9 cellular contexts compared by ENCODE assay signal in the genomic region with DNA sequence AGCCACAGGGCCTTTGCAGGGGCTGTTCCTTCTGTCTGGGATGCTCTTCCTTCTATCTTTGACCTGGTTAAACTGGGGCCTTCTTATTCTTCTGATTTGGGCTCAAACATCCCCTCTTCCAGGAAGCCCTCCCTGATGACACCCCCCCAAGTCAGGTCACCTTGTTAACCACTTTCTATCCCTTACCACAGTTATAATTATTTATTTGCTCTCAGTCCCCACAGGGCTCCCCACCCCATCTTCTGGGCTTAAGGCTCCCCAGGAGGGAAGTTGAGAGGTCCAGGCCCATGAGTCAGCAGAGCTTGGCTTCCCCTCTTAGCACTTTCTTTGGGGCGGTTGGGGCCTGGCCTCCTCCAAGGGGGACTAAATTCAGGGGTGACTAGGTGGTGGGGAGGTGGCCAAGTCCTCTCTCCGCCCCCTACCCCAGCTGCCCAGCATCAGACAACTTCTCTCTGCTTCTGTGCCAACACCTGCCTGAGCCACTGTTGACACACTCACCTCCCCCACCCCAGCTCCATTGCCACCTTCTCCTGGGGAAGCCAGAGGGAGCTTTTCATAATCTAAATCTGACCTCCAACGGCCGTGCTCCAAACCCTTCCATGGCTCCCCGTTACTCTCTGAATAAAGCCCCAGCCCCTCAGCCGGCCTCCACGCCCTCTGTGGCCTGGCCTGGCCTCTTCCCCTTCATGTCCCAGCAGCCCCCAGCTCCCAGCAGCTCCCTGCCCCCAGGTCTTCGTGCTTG.
A peak's percentile ranks its signal among the peaks of the same experiment; 100 is the strongest.
DNase-seq lines count a peak whose midpoint lies in the region; ATAC-seq, FAIRE-seq and TF ChIP-seq lines count a peak whose summit lies in the region.
"Had no signal": no experiment of that assay in that cellular context is flagged by ENCODE, and none has a peak within 500 bp of the region (broad histone marks: within the 10 kb centered on the region; RNA-seq: fewer than 3 reads in every experiment).

No MANE protein-coding gene starts in this region.

- TF ChIP-seq POLR2A in K562 (conservative IDR thresholded peaks at IDR 0.05), result no peak

- no peaks in the 10 kb centered on the region for H3K27me3 ChIP-seq in K562 (ENCODE audit: control insufficient read depth in 2 of 2, insufficient read depth in 2 of 2, low read length in 2 of 2)
- H3K27me3 ChIP-seq in CD8-positive, alpha-beta memory T cell (ENCODE audit: insufficient read depth, low read length, poor library complexity, severe bottlenecking), result no peaks in the 10 kb centered on the region

- no peaks in the 10 kb centered on the region for H3K36me3 Mint-ChIP-seq in nephron (ENCODE audit: low read depth)
- H3K36me3 Mint-ChIP-seq in CD8-positive, alpha-beta memory T cell, result no peaks in the 10 kb centered on the region

- peak; percentile 78 for FAIRE-seq in K562 (lab: Jason Lieb, UNC)

- H3K27ac ChIP-seq in K562 (ENCODE audit: extremely low read depth, low read depth, low read length), result peak overlapping the region; percentile 39; the same call in 2 of the 3 replicates
- H3K27ac ChIP-seq in CD8-positive, alpha-beta memory T cell (ENCODE audit: low read depth, low read length), result no peak overlapping the region
- H3K27ac ChIP-seq: VCaP had no signal

- H3K9me3 ChIP-seq in K562 (replicated peaks; ENCODE audit: control insufficient read depth, insufficient read depth, low read depth, low read length), result no peaks in the 10 kb centered on the region
- H3K9me3 ChIP-seq in CD8-positive, alpha-beta memory T cell (ENCODE audit: low read length), result no peaks in the 10 kb centered on the region

- TF ChIP-seq RAD21 in K562 (CRISPR knock-in tag; conservative IDR thresholded peaks at IDR 0.05 in 1 of 2, IDR thresholded peaks at IDR 0.05 in 1 of 2), result no peak

- H3K4me1 ChIP-seq in K562 (replicated peaks in 1 of 2; ENCODE audit: control insufficient read depth in 2 of 2, insufficient read depth in 2 of 2, low read length in 2 of 2), result peaks cover 22 to 31% of the 10 kb centered on the region in 2 experiments
- H3K4me1 ChIP-seq in CD8-positive, alpha-beta memory T cell (ENCODE audit: insufficient read depth, low read length), result no peaks in the 10 kb centered on the region

- no peak overlapping the region for H3K4me3 ChIP-seq in K562
- H3K4me3 ChIP-seq in CD8-positive, alpha-beta memory T cell (ENCODE audit: low read length), result no peak overlapping the region

- peaks cover 9% of the 10 kb centered on the region for H3K4me1 Mint-ChIP-seq in nephron
- no peaks in the 10 kb centered on the region for H3K4me1 Mint-ChIP-seq in CD8-positive, alpha-beta memory T cell

- no peak overlapping the region for H3K4me2 ChIP-seq in K562 (ENCODE audit: insufficient read depth, low read length)

- BruUV-seq in K562 (replicated peaks; lab: Mats Ljungman, UMichigan), result no TSS peak

- no peaks in the 10 kb centered on the region for H4K20me1 ChIP-seq in K562 (replicated peaks; ENCODE audit: control insufficient read depth, insufficient read depth, low read length)

- TF ChIP-seq CTCF in K562 (IDR thresholded peaks at IDR 0.05 in 2 of 3, conservative IDR thresholded peaks at IDR 0.05 in 1 of 3; ENCODE audit: insufficient read depth in 2 of 3, low read depth in 1 of 3, low read length in 3 of 3), result no peak
- no peak for TF ChIP-seq CTCF in nephron (IDR thresholded peaks at IDR 0.05; ENCODE audit: unreplicated experiment in 3 of 3)

- no peak overlapping the region for H3K4me3 Mint-ChIP-seq in nephron
- H3K4me3 Mint-ChIP-seq in CD8-positive, alpha-beta memory T cell, result no peak overlapping the region

- ATAC-seq in K562, result peak; percentile 44; the same call in 2 of the 3 replicates
- no peak for ATAC-seq in GM18858 (IDR thresholded peaks at IDR 0.05; ENCODE audit: unreplicated experiment)

- WGBS in K562 (ENCODE audit: insufficient coverage, low coverage, missing lambda C conversion rate), result 45% methylated on average over 7 of the region's 8 CpGs

- TF ChIP-seq EP300 in K562 (IDR thresholded peaks at IDR 0.05; ENCODE audit: low read length), result no peak

- CTCF ChIA-PET in K562 (lab: Yijun Ruan, JAX; ENCODE audit: low intra/inter-chr PET ratio), result no interaction called here
- CTCF ChIA-PET in CD8-positive, alpha-beta memory T cell (lab: Charles Lee), result no interaction called here

- H3K79me2 ChIP-seq in K562 (ENCODE audit: control insufficient read depth, insufficient read depth, low read length), result no peaks in the 10 kb centered on the region

- no peaks in the 10 kb centered on the region for H3K36me3 ChIP-seq in K562 (ENCODE audit: control insufficient read depth, insufficient read depth, low read length)
- H3K36me3 ChIP-seq in CD8-positive, alpha-beta memory T cell (ENCODE audit: insufficient read depth, low read length), result no peaks in the 10 kb centered on the region

- no peaks in the 10 kb centered on the region for H3K9me3 Mint-ChIP-seq in nephron
- no peaks in the 10 kb centered on the region for H3K9me3 Mint-ChIP-seq in CD8-positive, alpha-beta memory T cell

- H3K27me3 Mint-ChIP-seq in nephron (ENCODE audit: low read depth), result peaks cover 6% of the 10 kb centered on the region
- no peaks in the 10 kb centered on the region for H3K27me3 Mint-ChIP-seq in CD8-positive, alpha-beta memory T cell

- in situ Hi-C loops in K562 (cut with MboI), result no loop called here

- intact Hi-C loops in K562 (cut with micrococcal nuclease), result no loop called here

- peak overlapping the region in 2 of 3 experiments; percentile 22 to 46 for H3K27ac Mint-ChIP-seq in nephron
- peak overlapping the region in 3 of 8 donors; percentile 9 to 61 (median 60) for H3K27ac Mint-ChIP-seq in CD8-positive, alpha-beta memory T cell

- H3K9me1 ChIP-seq in K562 (ENCODE audit: control insufficient read depth, insufficient read depth, low read length), result no peaks in the 10 kb centered on the region

- DNase-seq in Daoy (ENCODE audit: low read depth), result peak; percentile 65
- peak; percentile 46 for DNase-seq in NCI-H1092 treated with DMSO at 0.1 percent for 48 hours (lab: John Stamatoyannopoulos, UW)
- peak in 3 of 4 experiments; percentile 33 to 44 (median 38) for DNase-seq in K562 (ENCODE audit: extremely low read depth in 1 of 4, low spot score in 3 of 4)
- no peak for DNase-seq in CD8-positive, alpha-beta memory T cell
- no peak for DNase-seq in HuH-7 (ENCODE audit: low spot score)
- DNase-seq in superior temporal gyrus (ENCODE audit: extremely low spot score), result no peak

- H3K9ac ChIP-seq in K562 (ENCODE audit: insufficient read depth in 1 of 2, low read depth in 2 of 2, low read length in 2 of 2), result peak overlapping the region; percentile 36 to 70; a peak in 3 of 4 replicates

- POLR2A ChIA-PET in K562 (lab: Yijun Ruan, JAX), result interaction anchor here (0.6 to 1.9 kb wide), 4 partner anchors 15 to 275 kb away, joined by 3 to 5 read pairs (median 4); partner anchors contain the start of gene CEBPB
- POLR2A ChIA-PET in CD8-positive, alpha-beta memory T cell (lab: Charles Lee), result no interaction called here

- H2AFZ ChIP-seq in K562 (ENCODE audit: low read depth, low read length), result peak overlapping the region; percentile 83

TF ChIP-seq in K562, 482 proteins besides CTCF, POLR2A, EP300 and RAD21 (continues in another document):
- TF ChIP-seq PRPF4 (IDR thresholded peaks at IDR 0.05; ENCODE audit: insufficient read depth, low read depth, low read length, poor library complexity, severe bottlenecking), result no peak
- 0 out of 2 replicates have a peak, but pooled peaks have one; percentile 34 for TF ChIP-seq SMARCA5 (IDR thresholded peaks at IDR 0.05)
- TF ChIP-seq GTF3C2 (IDR thresholded peaks at IDR 0.05; ENCODE audit: borderline replicate concordance, extremely low read depth, insufficient read length), result peak; percentile 16
- no peak for TF ChIP-seq VEZF1 (CRISPR knock-in tag; IDR thresholded peaks at IDR 0.05)
- no peak for TF ChIP-seq ZNF217 (CRISPR knock-in tag; IDR thresholded peaks at IDR 0.05)
- TF ChIP-seq, protein P1, sequence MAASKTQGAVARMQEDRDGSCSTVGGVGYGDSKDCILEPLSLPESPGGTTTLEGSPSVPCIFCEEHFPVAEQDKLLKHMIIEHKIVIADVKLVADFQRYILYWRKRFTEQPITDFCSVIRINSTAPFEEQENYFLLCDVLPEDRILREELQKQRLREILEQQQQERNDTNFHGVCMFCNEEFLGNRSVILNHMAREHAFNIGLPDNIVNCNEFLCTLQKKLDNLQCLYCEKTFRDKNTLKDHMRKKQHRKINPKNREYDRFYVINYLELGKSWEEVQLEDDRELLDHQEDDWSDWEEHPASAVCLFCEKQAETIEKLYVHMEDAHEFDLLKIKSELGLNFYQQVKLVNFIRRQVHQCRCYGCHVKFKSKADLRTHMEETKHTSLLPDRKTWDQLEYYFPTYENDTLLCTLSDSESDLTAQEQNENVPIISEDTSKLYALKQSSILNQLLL (CRISPR knock-in tag; IDR thresholded peaks at IDR 0.05; ENCODE audit: borderline replicate concordance), result no peak

Comparison
In these comparisons a context has a peak if more than half of its experiments do, and no peak if none do; other contexts are left out.
1. DNase-seq: peak in Daoy (single experiment), NCI-H1092 treated with DMSO at 0.1 percent for 48 hours (single experiment) and K562 (3 of 4); none in CD8-positive, alpha-beta memory T cell (0 of 5), HuH-7 (single experiment) and superior temporal gyrus (single experiment).